ENCODE assay signal across 8 cellular contexts in the genomic region with DNA sequence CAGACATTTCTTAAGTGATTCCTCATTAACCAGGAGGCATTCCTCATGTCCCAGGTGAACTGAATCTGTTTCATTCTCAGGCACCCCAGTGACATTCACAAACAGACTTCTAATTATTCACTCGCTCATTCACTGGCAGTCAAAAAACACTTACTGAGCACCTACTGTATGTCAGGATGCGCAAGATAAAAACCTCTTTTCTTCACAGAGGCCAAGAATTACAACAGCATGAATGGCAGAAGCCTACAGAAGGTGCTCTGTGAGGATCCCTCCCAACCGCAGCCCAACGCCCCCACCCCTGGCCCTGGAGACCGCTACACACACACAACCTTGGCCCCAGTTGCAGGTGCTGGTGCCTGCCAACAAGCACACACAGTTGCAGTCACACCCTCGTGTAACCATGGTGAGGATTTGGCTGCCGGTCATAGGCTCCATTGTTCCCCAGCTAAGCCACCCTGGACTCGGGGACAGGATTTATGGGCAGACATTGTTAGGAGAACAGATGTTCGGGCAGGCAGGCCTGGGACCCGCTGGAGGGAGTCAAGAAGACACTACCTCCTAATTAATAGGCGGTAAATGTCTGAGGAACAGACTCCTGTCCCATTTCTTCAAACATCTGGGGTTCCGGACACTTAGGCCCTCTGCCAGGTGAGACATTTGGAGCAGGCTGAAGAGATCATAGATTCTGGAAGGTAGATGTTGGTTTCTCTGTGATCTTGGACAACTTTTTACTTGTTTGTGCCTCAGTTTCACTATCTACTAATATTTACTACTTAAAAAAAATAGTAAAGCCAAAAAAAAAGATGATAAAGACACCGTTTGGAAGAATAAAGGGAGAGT. TPM values are rescaled to one million over a fixed set of nuclear protein-coding genes. Genes with fewer than 3 reads are reported as not detected.
DNase-seq lines count a peak whose midpoint lies in the region; ATAC-seq and TF ChIP-seq lines count a peak whose summit lies in the region.

No MANE protein-coding gene starts in this region.

- BruUV-seq in mammary epithelial cell (replicated peaks; lab: Mats Ljungman, UMichigan): no TSS peak

- H3K27me3 ChIP-seq in mammary epithelial cell (ENCODE audit: insufficient read depth, low read length) (no peaks in the 10 kb centered on the region), lower lobe of right lung (ENCODE audit: low read depth) (no peaks in the 10 kb centered on the region), aorta (ENCODE audit: control insufficient read depth in 1 of 2, insufficient read depth in 2 of 2, low read length in 1 of 2) (no peaks in the 10 kb centered on the region)

- H3K9ac ChIP-seq in mammary epithelial cell (ENCODE audit: insufficient read depth, low read length): no peak overlapping the region

- peak overlapping the region; percentile 45 for H3K27ac ChIP-seq in mammary epithelial cell (ENCODE audit: insufficient read depth, low read depth, low read length)
- peak overlapping the region; percentile 60 for H3K27ac ChIP-seq in lower lobe of right lung
- no peak overlapping the region for H3K27ac ChIP-seq in aorta (ENCODE audit: low read depth in 1 of 2, low read length in 2 of 2)

- H3K4me3 ChIP-seq in mammary epithelial cell (replicated peaks in 1 of 3; ENCODE audit: insufficient read depth in 1 of 3, low read depth in 2 of 3, low read length in 3 of 3): no peak overlapping the region
- H3K4me3 ChIP-seq in lower lobe of right lung: no peak overlapping the region
- no peak overlapping the region for H3K4me3 ChIP-seq in aorta (ENCODE audit: low read length in 2 of 2)

- H4K20me1 ChIP-seq in mammary epithelial cell (ENCODE audit: insufficient read depth, low read length): no peaks in the 10 kb centered on the region

- POLR2A ChIA-PET in GM10248 (lab: Yijun Ruan, JAX): no interaction called here

- no peaks in the 10 kb centered on the region for H3K9me3 ChIP-seq in mammary epithelial cell (replicated peaks; ENCODE audit: insufficient read depth, low read length)
- H3K9me3 ChIP-seq in lower lobe of right lung: no peaks in the 10 kb centered on the region
- no peaks in the 10 kb centered on the region for H3K9me3 ChIP-seq in aorta (ENCODE audit: control insufficient read depth, low read length)

- peak overlapping the region; percentile 22 for H3K4me2 ChIP-seq in mammary epithelial cell (ENCODE audit: insufficient read depth, low read depth, low read length)

- ATAC-seq in lower lobe of right lung (peak; percentile 86 to 90), aorta (ENCODE audit: low FRiP score) (peak; percentile 86)

- TF ChIP-seq CTCF in mammary epithelial cell (conservative IDR thresholded peaks at IDR 0.05 in 1 of 2, IDR thresholded peaks at IDR 0.05 in 1 of 2; ENCODE audit: extremely low read depth in 1 of 2, insufficient read depth in 1 of 2, low read depth in 1 of 2, low read length in 2 of 2) (no peak), lower lobe of right lung (IDR thresholded peaks at IDR 0.05) (no peak), GM10248 (IDR thresholded peaks at IDR 0.05; ENCODE audit: control extremely low read depth, extremely low read depth, low read depth, missing control alignments) (no peak), GM13976 (IDR thresholded peaks at IDR 0.05; ENCODE audit: borderline replicate concordance, control extremely low read depth, extremely low read depth, insufficient read depth, missing control alignments) (no peak)

- intact Hi-C loops in mammary epithelial cell (cut with micrococcal nuclease): no loop called here
- intact Hi-C loops in lower lobe of right lung (cut with DNase I): no loop called here
- intact Hi-C loops in aorta (cut with DNase I): no loop called here

- no peaks in the 10 kb centered on the region for H3K79me2 ChIP-seq in mammary epithelial cell (ENCODE audit: insufficient read depth, low read length)

- 13% methylated on average over 12 of the region's 13 CpGs for WGBS in mammary epithelial cell (ENCODE audit: low coverage, missing lambda C conversion rate)
- WGBS in aorta, 2 donors: 22% methylated on average over 13 of the region's 13 CpGs

- peak; percentile 29 for DNase-seq in NCI-H2227 (lab: John Stamatoyannopoulos, UW; ENCODE audit: unreplicated experiment)
- no peak for DNase-seq in NCI-H2227 treated with DMSO at 0.1 percent for 48 hours (lab: John Stamatoyannopoulos, UW)
- DNase-seq in mammary epithelial cell: peak; percentile 82
- DNase-seq in lower lobe of right lung: peak; percentile 90
- DNase-seq in aorta: peak; percentile 90 to 94
- DNase-seq in GM10248 (ENCODE audit: extremely low spot score): no peak
- DNase-seq in GM13976 (ENCODE audit: low spot score): no peak
- no peak for DNase-seq in activated T-cell treated with anti-CD3 and anti-CD28 coated beads, Interleukin-2, amount 50 U/mL, for 1 hour

- peak overlapping the region; percentile 50 for H2AFZ ChIP-seq in mammary epithelial cell (ENCODE audit: low read depth, low read length)

- CTCF ChIA-PET in mammary epithelial cell (lab: Charles Lee; ENCODE audit: low non-redundant PET): no interaction called here
- CTCF ChIA-PET in GM10248 (lab: Yijun Ruan, JAX): interaction anchor here (1.2 to 1.4 kb wide), 3 partner anchors 9 to 88 kb away, joined by 4 read pairs; no protein-coding TSS in a partner anchor

- H3K36me3 ChIP-seq in mammary epithelial cell (ENCODE audit: insufficient read depth, low read length) (no peaks in the 10 kb centered on the region), lower lobe of right lung (no peaks in the 10 kb centered on the region), aorta (ENCODE audit: control insufficient read depth in 1 of 2, insufficient read depth in 2 of 2, low read length in 1 of 2) (no peaks in the 10 kb centered on the region)

- peaks cover 13% of the 10 kb centered on the region for H3K4me1 ChIP-seq in mammary epithelial cell (ENCODE audit: insufficient read depth, low read length)
- peaks cover 58% of the 10 kb centered on the region for H3K4me1 ChIP-seq in lower lobe of right lung
- H3K4me1 ChIP-seq in aorta (ENCODE audit: control insufficient read depth in 1 of 2, insufficient read depth in 2 of 2, low read length in 2 of 2): peaks cover 0 to 3% of the 10 kb centered on the region in 2 donors

- dilution Hi-C loops in mammary epithelial cell (cut with HindIII; ENCODE audit: low sequenced_read_pairs): no loop called here

- in situ Hi-C loops in mammary epithelial cell (cut with MboI; ENCODE audit: low sequenced_read_pairs in 2 of 2): no loop called here
- in situ Hi-C loops in GM13976 (cut with MboI; ENCODE audit: low sequenced_read_pairs, unreplicated experiment): no loop called here

RNA-seq across cellular contexts. Expression of a gene that starts 43.2 kb away (rescaled TPM):
- total RNA-seq in mammary epithelial cell (10 to 100 TPM in 1 of 2 donors, 1 to 10 TPM in 1; 1.8 to 14.4 TPM), lower lobe of right lung (42.8 TPM), aorta (10 to 100 TPM; 42.9 to 43.6 TPM)
- polyA plus RNA-seq in mammary epithelial cell (9.2 TPM), aorta (10 to 100 TPM; 25.4 to 26.7 TPM)
- 22.4 TPM for polyA minus RNA-seq in mammary epithelial cell

Comparison
In these comparisons a context has a peak if more than half of its experiments do, and no peak if none do; other contexts are left out.
1. DNase-seq: peak in NCI-H2227 (single experiment), mammary epithelial cell (single experiment), lower lobe of right lung (single experiment) and aorta (2 of 2); none in NCI-H2227 treated with DMSO at 0.1 percent for 48 hours (single experiment), GM10248 (single experiment), GM13976 (single experiment) and activated T-cell treated with anti-CD3 and anti-CD28 coated beads, Interleukin-2, amount 50 U/mL, for 1 hour (single experiment).
2. H3K27ac ChIP-seq: peak in mammary epithelial cell (single experiment) and lower lobe of right lung (single experiment); none in aorta (0 of 2).